ENCODE assay signal across 1 cellular context in genomic region chr14:66046035-66046434, GRCh38.
TF ChIP-seq lines count a peak whose summit lies in the region.

No MANE protein-coding gene starts in this region.

TF ChIP-seq in K562, 482 proteins besides CTCF, POLR2A, EP300 and RAD21 (continued from another document):
- no peak for TF ChIP-seq CEBPZ (IDR thresholded peaks at IDR 0.05; ENCODE audit: borderline replicate concordance, low read depth, low read length)
- no peak for TF ChIP-seq ZC3H4 (CRISPR knock-in tag; IDR thresholded peaks at IDR 0.05; ENCODE audit: borderline replicate concordance)
- TF ChIP-seq LCOR (CRISPR knock-in tag; IDR thresholded peaks at IDR 0.05): no peak
- TF ChIP-seq FOXJ3 (CRISPR knock-in tag; IDR thresholded peaks at IDR 0.05): no peak
- TF ChIP-seq TSHZ1 (CRISPR knock-in tag; IDR thresholded peaks at IDR 0.05): no peak
- TF ChIP-seq USF2 (CRISPR knock-in tag; IDR thresholded peaks at IDR 0.05): peak; percentile 47; the same call in 1 of the 2 replicates
- TF ChIP-seq CBFA2T2 (conservative IDR thresholded peaks at IDR 0.05): 0 out of 2 replicates have a peak, but pooled peaks have one; percentile 8
- TF ChIP-seq TFE3 (CRISPR knock-in tag; IDR thresholded peaks at IDR 0.05): peak; percentile 78
- TF ChIP-seq VEZF1 (CRISPR knock-in tag; IDR thresholded peaks at IDR 0.05): 0 out of 2 replicates have a peak, but pooled peaks have one; percentile 4
- TF ChIP-seq USF1 (CRISPR knock-in tag; IDR thresholded peaks at IDR 0.05): peak; percentile 38; the same call in 1 of the 2 replicates
